17 cellular contexts compared by ENCODE assay signal in genomic region chr4:14934704-14935390, GRCh38.
A peak's percentile ranks its signal among the peaks of the same experiment; 100 is the strongest.
DNase-seq lines count a peak whose midpoint lies in the region; ATAC-seq and TF ChIP-seq lines count a peak whose summit lies in the region.
"Had no signal": no experiment of that assay in that cellular context is flagged by ENCODE, and none has a peak within 500 bp of the region (broad histone marks: within the 10 kb centered on the region; RNA-seq: fewer than 3 reads in every experiment).

No MANE protein-coding gene starts in this region.

- no peaks in the 10 kb centered on the region for H3K9me3 Mint-ChIP-seq in activated T-helper 17 cell treated with anti-CD3 and anti-CD28 coated beads, Interleukin-2, amount 50 U/mL, for 72 hours
- H3K9me3 Mint-ChIP-seq in activated CD4-positive, alpha-beta T cell treated with anti-CD3 and anti-CD28 coated beads, Interleukin-2, amount 10 ng/mL, durations not matched to agents 24 days and 14 days, result no peaks in the 10 kb centered on the region
- H3K9me3 Mint-ChIP-seq: HFFc6 had no signal

- no peak for TF ChIP-seq CTCF in retinal pigment epithelial cell (conservative IDR thresholded peaks at IDR 0.05; ENCODE audit: low read depth, low read length)

- no peak overlapping the region for H3K27ac Mint-ChIP-seq in activated T-helper 17 cell treated with anti-CD3 and anti-CD28 coated beads, Interleukin-2, amount 50 U/mL, for 72 hours
- no peak overlapping the region for H3K27ac Mint-ChIP-seq in activated CD4-positive, alpha-beta T cell treated with anti-CD3 and anti-CD28 coated beads, Interleukin-2, amount 10 ng/mL, durations not matched to agents 24 days and 14 days
- H3K27ac Mint-ChIP-seq: CD4-positive, CD25-positive, alpha-beta regulatory T cell; CD8-positive, alpha-beta memory T cell; HFFc6 had no signal

- no peaks in the 10 kb centered on the region for H3K36me3 Mint-ChIP-seq in activated T-helper 17 cell treated with anti-CD3 and anti-CD28 coated beads, Interleukin-2, amount 50 U/mL, for 72 hours (ENCODE audit: low read depth)
- H3K36me3 Mint-ChIP-seq in activated CD4-positive, alpha-beta T cell treated with anti-CD3 and anti-CD28 coated beads, Interleukin-2, amount 10 ng/mL, durations not matched to agents 24 days and 14 days (ENCODE audit: low read depth), result no peaks in the 10 kb centered on the region
- H3K36me3 Mint-ChIP-seq: CD4-positive, CD25-positive, alpha-beta regulatory T cell; CD8-positive, alpha-beta memory T cell had no signal

- no peak overlapping the region for H3K4me3 ChIP-seq in retinal pigment epithelial cell (ENCODE audit: low read length)

- intact Hi-C loops in activated CD4-positive, alpha-beta T cell treated with anti-CD3 and anti-CD28 coated beads, Interleukin-2, amount 10 ng/mL, durations not matched to agents 24 days and 14 days (cut with micrococcal nuclease), result no loop called here

- ATAC-seq in left lobe of liver (peak; percentile 84), GM21515 (IDR thresholded peaks at IDR 0.05; ENCODE audit: unreplicated experiment) (no peak)
- ATAC-seq in activated T-helper 17 cell treated with anti-CD3 and anti-CD28 coated beads, Interleukin-2, amount 50 U/mL, for 72 hours (replicated peaks), result no peak
- ATAC-seq: HCT116 had no signal

- DNase-seq in fibroblast of gingiva (ENCODE audit: low read depth) (peak; percentile 7), left lobe of liver (ENCODE audit: low spot score) (peak; percentile 59), retinal pigment epithelial cell (ENCODE audit: low read depth) (peak; percentile 72)
- no peak for DNase-seq in activated CD4-positive, alpha-beta T cell treated with anti-CD3 and anti-CD28 coated beads, Interleukin-2, amount 10 ng/mL, durations not matched to agents 24 days and 14 days
- DNase-seq: ACHN; BE2C; C1 segment of cervical spinal cord; CD4-positive, CD25-positive, alpha-beta regulatory T cell; CD8-positive, alpha-beta memory T cell; COR-L47; GOT3; H7; HFFc6; IMR-90 had no signal

- no peak overlapping the region for H3K4me3 Mint-ChIP-seq in activated T-helper 17 cell treated with anti-CD3 and anti-CD28 coated beads, Interleukin-2, amount 50 U/mL, for 72 hours
- no peak overlapping the region for H3K4me3 Mint-ChIP-seq in activated CD4-positive, alpha-beta T cell treated with anti-CD3 and anti-CD28 coated beads, Interleukin-2, amount 10 ng/mL, durations not matched to agents 24 days and 14 days
- H3K4me3 Mint-ChIP-seq: CD4-positive, CD25-positive, alpha-beta regulatory T cell; CD8-positive, alpha-beta memory T cell; HFFc6 had no signal

- H3K4me1 Mint-ChIP-seq in activated T-helper 17 cell treated with anti-CD3 and anti-CD28 coated beads, Interleukin-2, amount 50 U/mL, for 72 hours, result no peaks in the 10 kb centered on the region
- H3K4me1 Mint-ChIP-seq in activated CD4-positive, alpha-beta T cell treated with anti-CD3 and anti-CD28 coated beads, Interleukin-2, amount 10 ng/mL, durations not matched to agents 24 days and 14 days, result no peaks in the 10 kb centered on the region
- H3K4me1 Mint-ChIP-seq: CD4-positive, CD25-positive, alpha-beta regulatory T cell; CD8-positive, alpha-beta memory T cell had no signal

- peaks cover 37% of the 10 kb centered on the region for H3K27me3 Mint-ChIP-seq in activated T-helper 17 cell treated with anti-CD3 and anti-CD28 coated beads, Interleukin-2, amount 50 U/mL, for 72 hours
- peaks cover 13% of the 10 kb centered on the region for H3K27me3 Mint-ChIP-seq in activated CD4-positive, alpha-beta T cell treated with anti-CD3 and anti-CD28 coated beads, Interleukin-2, amount 10 ng/mL, durations not matched to agents 24 days and 14 days
